9 cellular contexts compared by ENCODE assay signal in genomic region chr17:51860934-51861561, GRCh38.
DNase-seq lines count a peak whose midpoint lies in the region; ATAC-seq and TF ChIP-seq lines count a peak whose summit lies in the region.
"Had no signal": no experiment of that assay in that cellular context is flagged by ENCODE, and none has a peak within 500 bp of the region (broad histone marks: within the 10 kb centered on the region; RNA-seq: fewer than 3 reads in every experiment).

No MANE protein-coding gene starts in this region.

- H3K36me3 ChIP-seq in tibial artery: no peaks in the 10 kb centered on the region

- ATAC-seq in activated T-cell treated with anti-CD3 and anti-CD28 coated beads, Interleukin-2, amount 50 U/mL, for 72 hours (replicated peaks in 1 of 2): no peak

- H3K27ac ChIP-seq in tibial artery: no peak overlapping the region

- intact Hi-C loops in tibial artery (cut with DNase I; ENCODE audit: low total_unique reads): no loop called here

- H3K27me3 Mint-ChIP-seq in activated T-cell treated with anti-CD3 and anti-CD28 coated beads, Interleukin-2, amount 50 U/mL, for 72 hours (ENCODE audit: low read depth): peaks cover 16% of the 10 kb centered on the region
- H3K27me3 Mint-ChIP-seq in activated T-cell treated with anti-CD3 and anti-CD28 coated beads, Interleukin-2, amount 50 U/mL, for 24 hours: peaks cover 4% of the 10 kb centered on the region

- no peaks in the 10 kb centered on the region for H3K36me3 Mint-ChIP-seq in activated T-cell treated with anti-CD3 and anti-CD28 coated beads, Interleukin-2, amount 50 U/mL, for 72 hours (ENCODE audit: insufficient read depth in 2 of 2)
- no peaks in the 10 kb centered on the region for H3K36me3 Mint-ChIP-seq in activated T-cell treated with anti-CD3 and anti-CD28 coated beads, Interleukin-2, amount 50 U/mL, for 24 hours (ENCODE audit: low read depth)
- H3K36me3 Mint-ChIP-seq: activated naive CD8-positive, alpha-beta T cell had no signal

- H3K4me1 Mint-ChIP-seq in activated T-cell treated with anti-CD3 and anti-CD28 coated beads, Interleukin-2, amount 50 U/mL, for 72 hours (ENCODE audit: low read depth): no peaks in the 10 kb centered on the region
- no peaks in the 10 kb centered on the region for H3K4me1 Mint-ChIP-seq in activated T-cell treated with anti-CD3 and anti-CD28 coated beads, Interleukin-2, amount 50 U/mL, for 24 hours (ENCODE audit: low read depth)

- H3K9me3 Mint-ChIP-seq in activated T-cell treated with anti-CD3 and anti-CD28 coated beads, Interleukin-2, amount 50 U/mL, for 72 hours: peaks cover 0 to 2% of the 10 kb centered on the region in 2 donors
- H3K9me3 Mint-ChIP-seq in activated T-cell treated with anti-CD3 and anti-CD28 coated beads, Interleukin-2, amount 50 U/mL, for 24 hours: peaks cover 3% of the 10 kb centered on the region

- DNase-seq in activated T-cell treated with anti-CD3 and anti-CD28 coated beads, Interleukin-2, amount 50 U/mL, for 72 hours: peak; percentile 21 to 48
- no peak for DNase-seq in activated T-cell treated with anti-CD3 and anti-CD28 coated beads, Interleukin-2, amount 50 U/mL, for 24 hours
- peak; percentile 39 for DNase-seq in HuH-7 (ENCODE audit: low spot score)
- DNase-seq in SK-N-DZ (ENCODE audit: low spot score): peak; percentile 21
- DNase-seq in iPS-NIHi11 (ENCODE audit: low spot score): peak; percentile 78
- DNase-seq in T-helper 9 cell: no peak
- DNase-seq in activated effector memory CD4-positive, alpha-beta T cell treated with anti-CD3 and anti-CD28 coated beads, Interleukin-2, amount 50 U/mL, for 16 hours: no peak
- DNase-seq in tibial artery: no peak

- H3K9me3 ChIP-seq in tibial artery: no peaks in the 10 kb centered on the region

- H3K27ac Mint-ChIP-seq in activated T-cell treated with anti-CD3 and anti-CD28 coated beads, Interleukin-2, amount 50 U/mL, for 72 hours: no peak overlapping the region
- H3K27ac Mint-ChIP-seq in activated T-cell treated with anti-CD3 and anti-CD28 coated beads, Interleukin-2, amount 50 U/mL, for 24 hours: no peak overlapping the region
- H3K27ac Mint-ChIP-seq: activated naive CD8-positive, alpha-beta T cell had no signal

- no peak overlapping the region for H3K4me3 ChIP-seq in tibial artery

- no peak overlapping the region for H3K4me3 Mint-ChIP-seq in activated T-cell treated with anti-CD3 and anti-CD28 coated beads, Interleukin-2, amount 50 U/mL, for 72 hours
- H3K4me3 Mint-ChIP-seq in activated T-cell treated with anti-CD3 and anti-CD28 coated beads, Interleukin-2, amount 50 U/mL, for 24 hours: no peak overlapping the region
- H3K4me3 Mint-ChIP-seq: activated naive CD8-positive, alpha-beta T cell had no signal

- H3K4me1 ChIP-seq in tibial artery: no peaks in the 10 kb centered on the region

- H3K27me3 ChIP-seq in tibial artery: no peaks in the 10 kb centered on the region

- TF ChIP-seq CTCF in tibial artery (IDR thresholded peaks at IDR 0.05): no peak

Comparison
In these comparisons a context has a peak if more than half of its experiments do, and no peak if none do; other contexts are left out.
1. DNase-seq: peak in activated T-cell treated with anti-CD3 and anti-CD28 coated beads, Interleukin-2, amount 50 U/mL, for 72 hours (2 of 2), HuH-7 (single experiment), SK-N-DZ (single experiment) and iPS-NIHi11 (single experiment); none in activated T-cell treated with anti-CD3 and anti-CD28 coated beads, Interleukin-2, amount 50 U/mL, for 24 hours (single experiment), T-helper 9 cell (single experiment), activated effector memory CD4-positive, alpha-beta T cell treated with anti-CD3 and anti-CD28 coated beads, Interleukin-2, amount 50 U/mL, for 16 hours (single experiment) and tibial artery (0 of 2).